13 cellular contexts compared by ENCODE assay signal in genomic region chr3:50655009-50655830, GRCh38. TPM values are rescaled to one million over a fixed set of nuclear protein-coding genes. Genes with fewer than 3 reads are reported as not detected.
DNase-seq lines count a peak whose midpoint lies in the region; ATAC-seq, FAIRE-seq and TF ChIP-seq lines count a peak whose summit lies in the region.
"Had no signal": no experiment of that assay in that cellular context is flagged by ENCODE, and none has a peak within 500 bp of the region (broad histone marks: within the 10 kb centered on the region; RNA-seq: fewer than 3 reads in every experiment).

No MANE protein-coding gene starts in this region.

- ATAC-seq in aorta (ENCODE audit: low FRiP score): no peak
- ATAC-seq in GM21737 (IDR thresholded peaks at IDR 0.05; ENCODE audit: unreplicated experiment): no peak

- TF ChIP-seq CTCF in fibroblast of villous mesenchyme (IDR thresholded peaks at IDR 0.05; ENCODE audit: insufficient read depth, low read depth, low read length): no peak
- no peak for TF ChIP-seq CTCF in esophagus muscularis mucosa (IDR thresholded peaks at IDR 0.05)

- TF ChIP-seq POLR2A in esophagus muscularis mucosa (IDR thresholded peaks at IDR 0.05; ENCODE audit: low read depth): no peak

- TF ChIP-seq EP300 in esophagus muscularis mucosa (IDR thresholded peaks at IDR 0.05): no peak

- H3K9me3 ChIP-seq in aorta (ENCODE audit: control insufficient read depth, low read length) (no peaks in the 10 kb centered on the region), esophagus muscularis mucosa (no peaks in the 10 kb centered on the region)

- no peaks in the 10 kb centered on the region for H3K27me3 Mint-ChIP-seq in activated CD4-positive, alpha-beta T cell treated with anti-CD3 and anti-CD28 coated beads, Interleukin-2, amount 10 ng/mL, durations not matched to agents 24 days and 14 days

- H3K9me3 Mint-ChIP-seq in activated CD4-positive, alpha-beta T cell treated with anti-CD3 and anti-CD28 coated beads, Interleukin-2, amount 10 ng/mL, durations not matched to agents 24 days and 14 days: no peaks in the 10 kb centered on the region

- no peaks in the 10 kb centered on the region for H3K4me1 ChIP-seq in aorta (ENCODE audit: control insufficient read depth in 1 of 2, insufficient read depth in 2 of 2, low read length in 2 of 2)
- peaks cover 0 to under 1% (median under 1%) of the 10 kb centered on the region in 4 donors for H3K4me1 ChIP-seq in esophagus muscularis mucosa

- no peaks in the 10 kb centered on the region for H3K27me3 ChIP-seq in aorta (ENCODE audit: control insufficient read depth in 1 of 2, insufficient read depth in 2 of 2, low read length in 1 of 2)
- no peaks in the 10 kb centered on the region for H3K27me3 ChIP-seq in esophagus muscularis mucosa

- H3K36me3 Mint-ChIP-seq in activated CD4-positive, alpha-beta T cell treated with anti-CD3 and anti-CD28 coated beads, Interleukin-2, amount 10 ng/mL, durations not matched to agents 24 days and 14 days (ENCODE audit: low read depth): peaks cover 2% of the 10 kb centered on the region

- H3K4me3 ChIP-seq in fibroblast of villous mesenchyme (ENCODE audit: low read depth, low read length) (no peak overlapping the region), aorta (ENCODE audit: low read length in 2 of 2) (no peak overlapping the region), esophagus muscularis mucosa (no peak overlapping the region)

- intact Hi-C loops in activated CD4-positive, alpha-beta T cell treated with anti-CD3 and anti-CD28 coated beads, Interleukin-2, amount 10 ng/mL, durations not matched to agents 24 days and 14 days (cut with micrococcal nuclease): loop anchor here (1.0 kb wide), 1 partner anchor 31 kb away; no protein-coding TSS in a partner anchor
- intact Hi-C loops in aorta (cut with DNase I) (no loop called here), esophagus muscularis mucosa (cut with DNase I) (no loop called here)

- H3K27ac Mint-ChIP-seq in activated CD4-positive, alpha-beta T cell treated with anti-CD3 and anti-CD28 coated beads, Interleukin-2, amount 10 ng/mL, durations not matched to agents 24 days and 14 days: peak overlapping the region; percentile 91

- WGBS in aorta, 2 donors: 56 to 85% methylated on average over 2 to 3 of the region's 3 CpGs
- WGBS in esophagus muscularis mucosa: 71% methylated on average over 2 of the region's 3 CpGs

- H3K4me3 Mint-ChIP-seq in activated CD4-positive, alpha-beta T cell treated with anti-CD3 and anti-CD28 coated beads, Interleukin-2, amount 10 ng/mL, durations not matched to agents 24 days and 14 days: no peak overlapping the region

- DNase-seq in stimulated activated naive CD4-positive, alpha-beta T cell treated with Interleukin-2 at 50 U/mL for 16 hours (lab: John Stamatoyannopoulos, UW): peak; percentile 5
- no peak for DNase-seq in stimulated activated naive CD4-positive, alpha-beta T cell (lab: John Stamatoyannopoulos, UW)
- DNase-seq in activated CD4-positive, alpha-beta T cell treated with anti-CD3 and anti-CD28 coated beads, Interleukin-2, amount 10 ng/mL, durations not matched to agents 24 days and 14 days: no peak
- DNase-seq in fibroblast of villous mesenchyme (ENCODE audit: low read depth): peak; percentile 7
- peak; percentile 13 to 45 for DNase-seq in aorta
- no peak for DNase-seq in esophagus muscularis mucosa (ENCODE audit: extremely low spot score)
- no peak for DNase-seq in HTR-8/SVneo (ENCODE audit: insufficient read length, low spot score)
- DNase-seq: NCI-H187 had no signal

- H3K4me1 Mint-ChIP-seq in activated CD4-positive, alpha-beta T cell treated with anti-CD3 and anti-CD28 coated beads, Interleukin-2, amount 10 ng/mL, durations not matched to agents 24 days and 14 days: peaks cover 23% of the 10 kb centered on the region

- H3K27ac ChIP-seq in aorta (ENCODE audit: low read depth in 1 of 2, low read length in 2 of 2): no peak overlapping the region
- no peak overlapping the region for H3K27ac ChIP-seq in esophagus muscularis mucosa (replicated peaks in 1 of 4)
- H3K27ac ChIP-seq: C4-2B had no signal

- H3K36me3 ChIP-seq in aorta (ENCODE audit: control insufficient read depth in 1 of 2, insufficient read depth in 2 of 2, low read length in 1 of 2) (no peaks in the 10 kb centered on the region), esophagus muscularis mucosa (no peaks in the 10 kb centered on the region)

- no peak for FAIRE-seq in HTR-8/SVneo (lab: Jason Lieb, UNC)
- FAIRE-seq: astrocyte, GM19239 had no signal

RNA-seq across cellular contexts. Expression of gene DOCK3, which starts 19.5 kb away (rescaled TPM):
- total RNA-seq in activated CD4-positive, alpha-beta T cell treated with anti-CD3 and anti-CD28 coated beads, Interleukin-2, amount 10 ng/mL, durations not matched to agents 24 days and 14 days: 1.7 and 1.8 TPM in 2 replicates
- total RNA-seq in fibroblast of villous mesenchyme: under 0.01 TPM in 2 replicates
- under 1 TPM; 0.72 to 0.97 TPM for total RNA-seq in aorta
- under 1 TPM; 0.31 to 0.38 TPM for polyA plus RNA-seq in aorta
- 10 to 100 TPM in 1 of 4 donors, 1 to 10 TPM in 3; 5.4 to 10.6 (median 7.2) TPM for total RNA-seq in esophagus muscularis mucosa
- total RNA-seq: OCI-LY7 had no signal

RNA-seq across cellular contexts. Expression of gene MAPKAPK3, which starts 38.3 kb away (rescaled TPM):
- 199 and 207 TPM in 2 replicates for total RNA-seq in activated CD4-positive, alpha-beta T cell treated with anti-CD3 and anti-CD28 coated beads, Interleukin-2, amount 10 ng/mL, durations not matched to agents 24 days and 14 days
- total RNA-seq in fibroblast of villous mesenchyme (19.0 and 26.7 TPM in 2 replicates), aorta (10 to 100 TPM; 23.7 to 24.8 TPM), esophagus muscularis mucosa (10 to 100 TPM; 20.8 to 31.3 (median 27.2) TPM)
- polyA plus RNA-seq in aorta: 10 to 100 TPM; 13.0 to 18.3 TPM

RNA-seq across cellular contexts. Expression of gene CISH, which starts 43.6 kb away (rescaled TPM):
- 359 and 361 TPM in 2 replicates for total RNA-seq in activated CD4-positive, alpha-beta T cell treated with anti-CD3 and anti-CD28 coated beads, Interleukin-2, amount 10 ng/mL, durations not matched to agents 24 days and 14 days
- 0.86 and 0.97 TPM in 2 replicates for total RNA-seq in fibroblast of villous mesenchyme
- total RNA-seq in aorta: 10 to 100 TPM in 1 of 2 donors, 1 to 10 TPM in 1; 8.3 to 10.1 TPM
- polyA plus RNA-seq in aorta: 1 to 10 TPM; 1.5 to 3.6 TPM
- total RNA-seq in esophagus muscularis mucosa: 10 to 100 TPM in 1 of 4 donors, 1 to 10 TPM in 3; 1.7 to 26.7 (median 4.4) TPM
- total RNA-seq: OCI-LY7 had no signal

Comparison
In these comparisons a context has a peak if more than half of its experiments do, and no peak if none do; other contexts are left out.
1. DNase-seq: peak in stimulated activated naive CD4-positive, alpha-beta T cell treated with Interleukin-2 at 50 U/mL for 16 hours (single experiment), fibroblast of villous mesenchyme (single experiment) and aorta (2 of 2); none in stimulated activated naive CD4-positive, alpha-beta T cell (0 of 6), activated CD4-positive, alpha-beta T cell treated with anti-CD3 and anti-CD28 coated beads, Interleukin-2, amount 10 ng/mL, durations not matched to agents 24 days and 14 days (single experiment), esophagus muscularis mucosa (single experiment) and HTR-8/SVneo (single experiment).
2. RNA of gene CISH, which starts 43.6 kb away (total RNA-seq): 359 to 361 TPM in activated CD4-positive, alpha-beta T cell treated with anti-CD3 and anti-CD28 coated beads, Interleukin-2, amount 10 ng/mL, durations not matched to agents 24 days and 14 days; 8.3 to 10.1 TPM in aorta, 1.7 to 26.7 TPM in esophagus muscularis mucosa and 0.86 to 0.97 TPM in fibroblast of villous mesenchyme; every median in the first group is over 10 times any median in the second.